ENCODE assay signal across 30 cellular contexts in the genomic region with DNA sequence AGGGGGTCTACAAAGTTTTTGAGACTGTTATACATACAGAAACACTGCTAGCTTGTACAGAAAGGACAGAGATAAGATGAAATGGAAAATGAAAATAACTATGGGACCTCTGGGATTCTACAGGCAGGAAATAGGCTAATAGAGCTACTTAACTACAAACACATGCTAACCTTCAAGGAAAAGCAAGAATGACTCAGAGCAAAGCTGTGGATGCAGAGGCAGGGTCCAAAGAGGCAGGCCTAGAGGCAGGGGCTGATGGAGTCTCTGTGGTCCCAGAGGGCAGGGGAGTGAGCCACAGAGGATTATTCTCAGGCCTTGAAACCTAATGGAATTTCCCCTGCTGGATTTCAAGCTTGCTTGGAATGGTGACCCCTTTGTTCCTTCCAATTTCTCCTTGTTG. TPM values are rescaled to one million over a fixed set of nuclear protein-coding genes. Genes with fewer than 3 reads are reported as not detected.
DNase-seq lines count a peak whose midpoint lies in the region; ATAC-seq and TF ChIP-seq lines count a peak whose summit lies in the region.
"Had no signal": no experiment of that assay in that cellular context is flagged by ENCODE, and none has a peak within 500 bp of the region (broad histone marks: within the 10 kb centered on the region; RNA-seq: fewer than 3 reads in every experiment).

No MANE protein-coding gene starts in this region.

- H2BK120ac ChIP-seq in mesenchymal stem cell (ENCODE audit: low read depth, low read length) = no peak overlapping the region

- no peak overlapping the region for H3K18ac ChIP-seq in mesenchymal stem cell (ENCODE audit: low read depth in 1 of 2, low read length in 2 of 2)

- H3K23ac ChIP-seq in mesenchymal stem cell (ENCODE audit: low read length in 2 of 2) = no peak overlapping the region

- CTCF ChIA-PET in A673 (lab: Charles Lee) = interaction anchor here (0.6 kb wide), 1 partner anchor 58 kb away, joined by 5 read pairs; no protein-coding TSS in a partner anchor

- H3K9ac ChIP-seq in mesenchymal stem cell (ENCODE audit: low read length) = no peak overlapping the region

- H2BK12ac ChIP-seq in mesenchymal stem cell (ENCODE audit: low read length in 2 of 2) = no peak overlapping the region

- H3K9me3 ChIP-seq in A673 (ENCODE audit: low read depth, low read length, poor library complexity, severe bottlenecking) (no peaks in the 10 kb centered on the region), mesenchymal stem cell (ENCODE audit: control insufficient read depth, low read length) (peaks cover 15% of the 10 kb centered on the region)
- H3K9me3 ChIP-seq: A549, body of pancreas, upper lobe of left lung had no signal

- H2BK5ac ChIP-seq in mesenchymal stem cell (ENCODE audit: low read depth, low read length, poor library complexity, severe bottlenecking) = no peak overlapping the region

- no peak overlapping the region for H3K4me2 ChIP-seq in mesenchymal stem cell (ENCODE audit: low read length, poor library complexity, severe bottlenecking)
- H3K4me2 ChIP-seq: A549 had no signal

- ATAC-seq in GM18858 (IDR thresholded peaks at IDR 0.05; ENCODE audit: unreplicated experiment) (no peak), HG03159 (IDR thresholded peaks at IDR 0.05; ENCODE audit: unreplicated experiment) (no peak)
- ATAC-seq: A549; activated CD4-positive, CD25-positive, alpha-beta regulatory T cell treated with anti-CD3 and anti-CD28 coated beads, Interleukin-2, amount 50 U/mL, for 24 hours; activated T-helper 17 cell treated with anti-CD3 and anti-CD28 coated beads, Interleukin-2, amount 50 U/mL, for 72 hours; body of pancreas; K562; PC-3; T-cell had no signal

- POLR2A ChIA-PET in A673 (lab: Charles Lee; ENCODE audit: low non-redundant PET) = interaction anchor here (0.7 kb wide), 2 partner anchors 11 to 1183 kb away, joined by 3 to 5 read pairs; no protein-coding TSS in a partner anchor

- intact Hi-C loops in A673 (cut with micrococcal nuclease; ENCODE audit: unreplicated experiment) = no loop called here

- H3K27me3 ChIP-seq in A673 (replicated peaks; ENCODE audit: insufficient read depth, low read depth, low read length, poor library complexity) = no peaks in the 10 kb centered on the region
- H3K27me3 ChIP-seq in mesenchymal stem cell (ENCODE audit: control insufficient read depth in 1 of 2, insufficient read depth in 1 of 2, low read length in 2 of 2) = peaks cover 0 to 21% of the 10 kb centered on the region in 2 experiments
- H3K27me3 ChIP-seq: body of pancreas, upper lobe of left lung had no signal

- no peak overlapping the region for H2AFZ ChIP-seq in mesenchymal stem cell (ENCODE audit: low read depth, low read length)

- H3K36me3 ChIP-seq in A673 (ENCODE audit: insufficient read depth, low read length, poor library complexity, severe bottlenecking) = no peaks in the 10 kb centered on the region
- H3K36me3 ChIP-seq in mesenchymal stem cell (ENCODE audit: control insufficient read depth in 1 of 2, insufficient read depth in 2 of 2, low read depth in 1 of 2, low read length in 2 of 2) = no peaks in the 10 kb centered on the region

- H3K4me1 ChIP-seq in A673 (ENCODE audit: insufficient read depth, low read length, poor library complexity, severe bottlenecking) (no peaks in the 10 kb centered on the region), mesenchymal stem cell (ENCODE audit: control insufficient read depth, insufficient read depth, low read depth, low read length) (no peaks in the 10 kb centered on the region)
- H3K4me1 ChIP-seq: A549, body of pancreas, upper lobe of left lung had no signal

- H4K8ac ChIP-seq in mesenchymal stem cell (ENCODE audit: low read length) = no peak overlapping the region

- no TSS peak for BruUV-seq in A673 (replicated peaks; lab: Mats Ljungman, UMichigan)

- H2AK5ac ChIP-seq in mesenchymal stem cell (ENCODE audit: low read length, severe bottlenecking) = no peak overlapping the region

- H3K4me3 ChIP-seq in A673 (ENCODE audit: low read depth, low read length, poor library complexity, severe bottlenecking) = no peak overlapping the region
- no peak overlapping the region for H3K4me3 ChIP-seq in mesenchymal stem cell (ENCODE audit: insufficient read depth in 1 of 2, low read depth in 1 of 2, low read length in 2 of 2)
- H3K4me3 ChIP-seq: A549, body of pancreas, K562, upper lobe of left lung had no signal

- DNase-seq in A673 (ENCODE audit: low spot score) (peak; percentile 48), EL (peak; percentile 48), amniotic stem cell (lab: John Stamatoyannopoulos, UW) (peak; percentile 32), mesenchymal stem cell (peak; percentile 28), iPS-NIHi11 (ENCODE audit: low spot score) (no peak), caudate nucleus (lab: John Stamatoyannopoulos, UW) (no peak)
- DNase-seq: activated CD4-positive, alpha-beta memory T cell treated with anti-CD3 and anti-CD28 coated beads for 36 hours; activated CD8-positive, alpha-beta memory T cell treated with anti-CD3 and anti-CD28 coated beads, Interleukin-2, amount 50 U/mL, for 48 hours; effector CD4-positive, alpha-beta T cell; MM.1S; NCI-H1417 treated with DMSO at 0.1 percent for 48 hours; NCI-H2107; NCI-H524; PC-3; small intestine; stimulated activated CD4-positive, alpha-beta T cell treated with anti-CD3 and anti-CD28 coated beads, Interleukin-1b, Interleukin-23, amount 100 ng/mL, for 48 hours; substantia nigra; T-cell; upper lobe of left lung had no signal

- H2BK15ac ChIP-seq in mesenchymal stem cell (ENCODE audit: low read depth, poor library complexity, severe bottlenecking) = no peak overlapping the region

- no peak overlapping the region for H4K91ac ChIP-seq in mesenchymal stem cell (ENCODE audit: low read length)

- no peak for TF ChIP-seq CTCF in A673 (conservative IDR thresholded peaks at IDR 0.05; ENCODE audit: low read depth, low read length)

- no peak overlapping the region for H3K14ac ChIP-seq in mesenchymal stem cell (ENCODE audit: low read length in 2 of 2)

- no peak overlapping the region for H3K4ac ChIP-seq in mesenchymal stem cell (ENCODE audit: low read depth in 1 of 2, low read length in 2 of 2)

- no peaks in the 10 kb centered on the region for H3K79me1 ChIP-seq in mesenchymal stem cell (replicated peaks; ENCODE audit: low read length, poor library complexity, severe bottlenecking)

- H3K27ac ChIP-seq in A673 (ENCODE audit: low read depth, low read length, poor library complexity, severe bottlenecking) (no peak overlapping the region), mesenchymal stem cell (ENCODE audit: low read length, poor library complexity, severe bottlenecking) (no peak overlapping the region), caudate nucleus (ENCODE audit: low read depth, low read length) (no peak overlapping the region)
- H3K27ac ChIP-seq: A549, body of pancreas, epithelial cell of prostate, upper lobe of left lung had no signal

RNA-seq across cellular contexts. Expression of gene GOLT1A, which starts 18.7 kb away (rescaled TPM):
- not detected in 2 replicates for total RNA-seq in A673 (2021)
- polyA plus RNA-seq in mesenchymal stem cell (2013, experiment 1 of 2) = not detected
- polyA plus RNA-seq in mesenchymal stem cell (2013, experiment 2 of 2) = not detected
- total RNA-seq: chondrocyte, K562, pulmonary artery endothelial cell had no signal
- polyA plus RNA-seq: CD14-positive monocyte, K562 had no signal

RNA-seq across cellular contexts. Expression of gene KISS1, which starts 36.2 kb away (rescaled TPM):
- total RNA-seq in A673 (2021) = not detected in 2 replicates
- polyA plus RNA-seq in mesenchymal stem cell (2013, experiment 1 of 2) = 0.08 TPM
- polyA plus RNA-seq in mesenchymal stem cell (2013, experiment 2 of 2) = 0.22 TPM
- total RNA-seq: activated CD4-positive, alpha-beta memory T cell treated with anti-CD3 and anti-CD28 coated beads for 36 hours; activated T-helper 17 cell treated with anti-CD3 and anti-CD28 coated beads, Interleukin-2, amount 50 U/mL, for 72 hours; body of pancreas; K562; T-cell had no signal
- polyA plus RNA-seq: CD14-positive monocyte had no signal

Comparison
In these comparisons a context has a peak if more than half of its experiments do, and no peak if none do; other contexts are left out.
1. DNase-seq: peak in A673 (single experiment), EL (single experiment), amniotic stem cell (single experiment) and mesenchymal stem cell (single experiment); none in iPS-NIHi11 (single experiment) and caudate nucleus (0 of 61).